1 cellular context compared by ENCODE assay signal in genomic region chr11:114215871-114216803, GRCh38.
TF ChIP-seq lines count a peak whose summit lies in the region.

No MANE protein-coding gene starts in this region.

TF ChIP-seq in K562, 482 proteins besides CTCF, POLR2A, EP300 and RAD21 (continued from another document and continues in another):
- TF ChIP-seq ZNF395 (CRISPR knock-in tag; IDR thresholded peaks at IDR 0.05): peak; percentile 68; the same call in 1 of the 2 replicates
- 0 out of 2 replicates have a peak, but pooled peaks have one; percentile 38 for TF ChIP-seq OTX1 (CRISPR knock-in tag; IDR thresholded peaks at IDR 0.05)
- no peak for TF ChIP-seq KLF1 (tag; IDR thresholded peaks at IDR 0.05)
- TF ChIP-seq EWSR1 (IDR thresholded peaks at IDR 0.05; ENCODE audit: borderline replicate concordance, low read depth, partially characterized antibody): no peak
- 0 out of 2 replicates have a peak, but pooled peaks have one; percentile 24 for TF ChIP-seq ZBTB9 (CRISPR knock-in tag; IDR thresholded peaks at IDR 0.05)
- TF ChIP-seq TBP (optimal IDR thresholded peaks at IDR 0.05; ENCODE audit: low read depth, low read length): peak; percentile 72
- peak in 1 of 2 experiments; percentile 85; a peak in 1 of 3 replicates for TF ChIP-seq CBX3 (IDR thresholded peaks at IDR 0.05; ENCODE audit: borderline replicate concordance in 1 of 2, low read length in 2 of 2)
- TF ChIP-seq FOXK2 (conservative IDR thresholded peaks at IDR 0.05 in 1 of 2, IDR thresholded peaks at IDR 0.05 in 1 of 2; ENCODE audit: low read depth in 2 of 2): peak; percentile 26 to 61; a peak in 2 of 4 replicates
- TF ChIP-seq, protein P1, sequence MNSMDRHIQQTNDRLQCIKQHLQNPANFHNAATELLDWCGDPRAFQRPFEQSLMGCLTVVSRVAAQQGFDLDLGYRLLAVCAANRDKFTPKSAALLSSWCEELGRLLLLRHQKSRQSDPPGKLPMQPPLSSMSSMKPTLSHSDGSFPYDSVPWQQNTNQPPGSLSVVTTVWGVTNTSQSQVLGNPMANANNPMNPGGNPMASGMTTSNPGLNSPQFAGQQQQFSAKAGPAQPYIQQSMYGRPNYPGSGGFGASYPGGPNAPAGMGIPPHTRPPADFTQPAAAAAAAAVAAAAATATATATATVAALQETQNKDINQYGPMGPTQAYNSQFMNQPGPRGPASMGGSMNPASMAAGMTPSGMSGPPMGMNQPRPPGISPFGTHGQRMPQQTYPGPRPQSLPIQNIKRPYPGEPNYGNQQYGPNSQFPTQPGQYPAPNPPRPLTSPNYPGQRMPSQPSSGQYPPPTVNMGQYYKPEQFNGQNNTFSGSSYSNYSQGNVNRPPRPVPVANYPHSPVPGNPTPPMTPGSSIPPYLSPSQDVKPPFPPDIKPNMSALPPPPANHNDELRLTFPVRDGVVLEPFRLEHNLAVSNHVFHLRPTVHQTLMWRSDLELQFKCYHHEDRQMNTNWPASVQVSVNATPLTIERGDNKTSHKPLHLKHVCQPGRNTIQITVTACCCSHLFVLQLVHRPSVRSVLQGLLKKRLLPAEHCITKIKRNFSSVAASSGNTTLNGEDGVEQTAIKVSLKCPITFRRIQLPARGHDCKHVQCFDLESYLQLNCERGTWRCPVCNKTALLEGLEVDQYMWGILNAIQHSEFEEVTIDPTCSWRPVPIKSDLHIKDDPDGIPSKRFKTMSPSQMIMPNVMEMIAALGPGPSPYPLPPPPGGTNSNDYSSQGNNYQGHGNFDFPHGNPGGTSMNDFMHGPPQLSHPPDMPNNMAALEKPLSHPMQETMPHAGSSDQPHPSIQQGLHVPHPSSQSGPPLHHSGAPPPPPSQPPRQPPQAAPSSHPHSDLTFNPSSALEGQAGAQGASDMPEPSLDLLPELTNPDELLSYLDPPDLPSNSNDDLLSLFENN (IDR thresholded peaks at IDR 0.05; ENCODE audit: low read depth in 2 of 2, low read length in 2 of 2): peak in 1 of 2 experiments; percentile 91; a peak in 2 of 4 replicates
- TF ChIP-seq MAFK (IDR thresholded peaks at IDR 0.05; ENCODE audit: low read length): peak; percentile 22; the same call in 1 of the 2 replicates
- peak in 1 of 2 experiments; percentile 56; a peak in 1 of 4 replicates for TF ChIP-seq SRF (CRISPR knock-in tag; IDR thresholded peaks at IDR 0.05)
- peak; percentile 24; the same call in 1 of the 2 replicates for TF ChIP-seq NFRKB (IDR thresholded peaks at IDR 0.05; ENCODE audit: low read depth)
- TF ChIP-seq ZNF778 (CRISPR knock-in tag; IDR thresholded peaks at IDR 0.05): no peak
- TF ChIP-seq ERF (CRISPR knock-in tag; IDR thresholded peaks at IDR 0.05): no peak; the same call in 1 of the 2 replicates
- peak; percentile 59 for TF ChIP-seq CREB1 (IDR thresholded peaks at IDR 0.05)
- TF ChIP-seq CREB1 (CRISPR knock-in tag; IDR thresholded peaks at IDR 0.05): no peak
- TF ChIP-seq NR4A1 (CRISPR knock-in tag; IDR thresholded peaks at IDR 0.05): no peak
- peak; percentile 29; the same call in 1 of the 2 replicates for TF ChIP-seq NR4A1 (tag; IDR thresholded peaks at IDR 0.05)
- 0 out of 4 replicates have a peak, but pooled peaks of 1 of the 2 experiments have one; percentile 34 for TF ChIP-seq KDM4B (IDR thresholded peaks at IDR 0.05; ENCODE audit: borderline replicate concordance in 2 of 2, low read depth in 1 of 2)
- TF ChIP-seq, protein P2, sequence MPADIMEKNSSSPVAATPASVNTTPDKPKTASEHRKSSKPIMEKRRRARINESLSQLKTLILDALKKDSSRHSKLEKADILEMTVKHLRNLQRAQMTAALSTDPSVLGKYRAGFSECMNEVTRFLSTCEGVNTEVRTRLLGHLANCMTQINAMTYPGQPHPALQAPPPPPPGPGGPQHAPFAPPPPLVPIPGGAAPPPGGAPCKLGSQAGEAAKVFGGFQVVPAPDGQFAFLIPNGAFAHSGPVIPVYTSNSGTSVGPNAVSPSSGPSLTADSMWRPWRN (IDR thresholded peaks at IDR 0.05; ENCODE audit: low read depth): peak; percentile 89
- TF ChIP-seq ZZZ3 (IDR thresholded peaks at IDR 0.05): no peak
- TF ChIP-seq, protein P3, sequence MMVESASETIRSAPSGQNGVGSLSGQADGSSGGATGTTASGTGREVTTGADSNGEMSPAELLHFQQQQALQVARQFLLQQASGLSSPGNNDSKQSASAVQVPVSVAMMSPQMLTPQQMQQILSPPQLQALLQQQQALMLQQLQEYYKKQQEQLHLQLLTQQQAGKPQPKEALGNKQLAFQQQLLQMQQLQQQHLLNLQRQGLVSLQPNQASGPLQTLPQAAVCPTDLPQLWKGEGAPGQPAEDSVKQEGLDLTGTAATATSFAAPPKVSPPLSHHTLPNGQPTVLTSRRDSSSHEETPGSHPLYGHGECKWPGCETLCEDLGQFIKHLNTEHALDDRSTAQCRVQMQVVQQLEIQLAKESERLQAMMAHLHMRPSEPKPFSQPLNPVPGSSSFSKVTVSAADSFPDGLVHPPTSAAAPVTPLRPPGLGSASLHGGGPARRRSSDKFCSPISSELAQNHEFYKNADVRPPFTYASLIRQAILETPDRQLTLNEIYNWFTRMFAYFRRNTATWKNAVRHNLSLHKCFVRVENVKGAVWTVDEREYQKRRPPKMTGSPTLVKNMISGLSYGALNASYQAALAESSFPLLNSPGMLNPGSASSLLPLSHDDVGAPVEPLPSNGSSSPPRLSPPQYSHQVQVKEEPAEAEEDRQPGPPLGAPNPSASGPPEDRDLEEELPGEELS (CRISPR knock-in tag; IDR thresholded peaks at IDR 0.05; ENCODE audit: borderline replicate concordance): peak; percentile 61; the same call in 1 of the 2 replicates
- peak; percentile 65; the same call in 1 of the 2 replicates for TF ChIP-seq L3MBTL2 (IDR thresholded peaks at IDR 0.05)
- TF ChIP-seq RBBP5 (IDR thresholded peaks at IDR 0.05; ENCODE audit: borderline replicate concordance, insufficient read depth, low read length, poor library complexity, severe bottlenecking): peak; percentile 93
- no peak for TF ChIP-seq ZNF586 (CRISPR knock-in tag; conservative IDR thresholded peaks at IDR 0.05)
- TF ChIP-seq ID3 (CRISPR knock-in tag; IDR thresholded peaks at IDR 0.05): no peak
- peak; percentile 73 for TF ChIP-seq ID3 (tag; IDR thresholded peaks at IDR 0.05)
- 0 out of 2 replicates have a peak, but pooled peaks have one; percentile 50 for TF ChIP-seq XRCC5 (IDR thresholded peaks at IDR 0.05; ENCODE audit: low read depth, low read length)
- no peak for TF ChIP-seq ZNF134 (CRISPR knock-in tag; conservative IDR thresholded peaks at IDR 0.05)
- TF ChIP-seq, protein P4, sequence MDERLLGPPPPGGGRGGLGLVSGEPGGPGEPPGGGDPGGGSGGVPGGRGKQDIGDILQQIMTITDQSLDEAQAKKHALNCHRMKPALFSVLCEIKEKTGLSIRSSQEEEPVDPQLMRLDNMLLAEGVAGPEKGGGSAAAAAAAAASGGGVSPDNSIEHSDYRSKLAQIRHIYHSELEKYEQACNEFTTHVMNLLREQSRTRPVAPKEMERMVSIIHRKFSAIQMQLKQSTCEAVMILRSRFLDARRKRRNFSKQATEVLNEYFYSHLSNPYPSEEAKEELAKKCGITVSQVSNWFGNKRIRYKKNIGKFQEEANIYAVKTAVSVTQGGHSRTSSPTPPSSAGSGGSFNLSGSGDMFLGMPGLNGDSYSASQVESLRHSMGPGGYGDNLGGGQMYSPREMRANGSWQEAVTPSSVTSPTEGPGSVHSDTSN (CRISPR knock-in tag; IDR thresholded peaks at IDR 0.05; ENCODE audit: low read depth): no peak
- TF ChIP-seq, protein P4 (tag; conservative IDR thresholded peaks at IDR 0.05; ENCODE audit: low read depth): peak; percentile 85
- 0 out of 2 replicates have a peak, but pooled peaks have one; percentile 37 for TF ChIP-seq NFE2 (IDR thresholded peaks at IDR 0.05; ENCODE audit: low read depth)
- TF ChIP-seq MIER1 (IDR thresholded peaks at IDR 0.05; ENCODE audit: low read depth): 0 out of 2 replicates have a peak, but pooled peaks have one; percentile 64
- peak; percentile 40 for TF ChIP-seq KDM5B (IDR thresholded peaks at IDR 0.05; ENCODE audit: insufficient replicate concordance, low read depth, low read length)
- peak; percentile 97 for TF ChIP-seq CCNT2 (IDR thresholded peaks at IDR 0.05; ENCODE audit: borderline replicate concordance, extremely low read depth, insufficient read length, low read depth, low read length)
